Comparison of ENCODE assay signal across 8 cellular contexts in the genomic region with DNA sequence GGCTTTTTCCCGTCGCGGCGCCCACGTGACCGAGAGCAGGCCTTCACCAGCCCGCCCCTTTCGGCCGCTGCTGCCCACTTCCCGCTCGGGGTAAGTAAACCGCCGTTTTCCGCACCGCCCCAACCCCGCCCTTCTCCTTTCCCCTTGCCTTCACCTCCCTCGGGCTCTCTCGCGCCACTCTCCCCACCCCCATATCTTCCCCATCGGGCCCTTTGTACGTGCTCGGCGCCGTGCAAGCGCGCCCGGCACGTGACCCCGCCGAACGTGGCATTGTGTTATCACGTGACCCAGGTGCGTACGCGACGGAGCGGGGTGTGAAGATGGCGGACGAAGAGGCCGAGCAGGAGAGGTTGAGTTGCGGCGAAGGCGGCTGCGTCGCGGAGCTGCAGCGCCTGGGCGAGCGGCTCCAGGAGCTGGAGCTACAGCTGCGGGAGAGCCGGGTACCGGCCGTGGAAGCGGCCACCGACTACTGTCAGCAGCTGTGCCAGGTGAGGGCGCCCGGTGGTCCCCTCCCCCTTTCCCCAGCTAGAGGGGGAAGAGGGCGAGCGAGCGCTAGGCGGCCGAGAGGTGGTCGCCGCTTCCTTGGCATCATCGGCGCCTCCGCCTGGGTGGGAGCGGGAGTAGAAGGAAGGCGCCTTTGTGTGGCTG. TPM values are rescaled to one million over a fixed set of nuclear protein-coding genes. Genes with fewer than 3 reads are reported as not detected.
DNase-seq lines count a peak whose midpoint lies in the region; ATAC-seq and TF ChIP-seq lines count a peak whose summit lies in the region.

A gene (plus strand): TSS at position 294 of the 648 bp plus-strand sequence. CDS start 27 bp downstream, at position 321.

- H3K9me3 Mint-ChIP-seq in CD14-positive monocyte = no peaks in the 10 kb centered on the region
- H3K9me3 Mint-ChIP-seq in activated CD4-positive, alpha-beta memory T cell treated with anti-CD3 and anti-CD28 coated beads for 36 hours = no peaks in the 10 kb centered on the region

- CTCF ChIA-PET in activated CD4-positive, alpha-beta memory T cell treated with anti-CD3 and anti-CD28 coated beads for 36 hours (lab: Charles Lee) = interaction anchor here (0.8 to 1.3 kb wide), 4 partner anchors 19 to 74 kb away, joined by 3 to 5 read pairs (median 3); no protein-coding TSS in a partner anchor

- DNase-seq in CD14-positive monocyte (ENCODE audit: low spot score) (peak; percentile 97), NCI-H82 (lab: John Stamatoyannopoulos, UW) (peak; percentile 97), dorsolateral prefrontal cortex (peak; percentile 91 to 95 (median 94)), lower leg skin (ENCODE audit: low spot score in 2 of 2) (peak; percentile 96 to 99)
- peak; percentile 99 for DNase-seq in activated CD4-positive, alpha-beta memory T cell treated with anti-CD3 and anti-CD28 coated beads for 36 hours
- peak; percentile 94 to 98 for DNase-seq in stimulated activated CD4-positive, alpha-beta T cell treated with anti-CD3 and anti-CD28 coated beads, Interleukin-4, amount 100 ng/mL, for 48 hours (ENCODE audit: low read depth in 2 of 2)

- peak within 1 kb of the TSS; percentile 84 to 100 (median 98) for H3K27ac ChIP-seq in dorsolateral prefrontal cortex

- TF ChIP-seq CTCF in CD14-positive monocyte (IDR thresholded peaks at IDR 0.05) = no peak
- peak in 27 of 56 donors; percentile 3 to 53 (median 31) for TF ChIP-seq CTCF in dorsolateral prefrontal cortex (IDR thresholded peaks at IDR 0.05 in 54 of 56, conservative IDR thresholded peaks at IDR 0.05 in 2 of 56; ENCODE audit: low read depth in 1 of 56, partially characterized antibody in 56 of 56)
- TF ChIP-seq CTCF in lower leg skin (IDR thresholded peaks at IDR 0.05) = no peak

- ATAC-seq in GM19397 (IDR thresholded peaks at IDR 0.05; ENCODE audit: unreplicated experiment) (peak; percentile 77), HG03571 (IDR thresholded peaks at IDR 0.05; ENCODE audit: unreplicated experiment) (peak; percentile 73)

- peak in 1 of 2 donors; percentile 46 for TF ChIP-seq POLR2A in lower leg skin (IDR thresholded peaks at IDR 0.05)

- H3K27me3 ChIP-seq in dorsolateral prefrontal cortex = no peaks in the 10 kb centered on the region

- H3K4me1 Mint-ChIP-seq in CD14-positive monocyte = peaks cover 38% of the 10 kb centered on the region
- H3K4me1 Mint-ChIP-seq in activated CD4-positive, alpha-beta memory T cell treated with anti-CD3 and anti-CD28 coated beads for 36 hours (ENCODE audit: low read depth) = peaks cover 43% of the 10 kb centered on the region

- peak within 1 kb of the TSS; percentile 93 to 97 for H3K4me3 Mint-ChIP-seq in CD14-positive monocyte
- H3K4me3 Mint-ChIP-seq in activated CD4-positive, alpha-beta memory T cell treated with anti-CD3 and anti-CD28 coated beads for 36 hours = peak within 1 kb of the TSS; percentile 88

- H3K27ac Mint-ChIP-seq in CD14-positive monocyte = peak within 1 kb of the TSS; percentile 91 to 98 (median 97)
- H3K27ac Mint-ChIP-seq in activated CD4-positive, alpha-beta memory T cell treated with anti-CD3 and anti-CD28 coated beads for 36 hours = peak within 1 kb of the TSS; percentile 97

- intact Hi-C loops in CD14-positive monocyte (cut with micrococcal nuclease) (loop anchor here (10.0 kb wide), 2 partner anchors 79 to 1719 kb away; no protein-coding TSS in a partner anchor), dorsolateral prefrontal cortex (cut with DNase I) (loop anchor here (5.0 to 10.0 kb wide), 3 partner anchors 82 to 549 kb away; a partner anchor contains a TSS), lower leg skin (cut with DNase I; ENCODE audit: low total_unique reads) (no loop called here)
- intact Hi-C loops in activated CD4-positive, alpha-beta memory T cell treated with anti-CD3 and anti-CD28 coated beads for 36 hours (cut with micrococcal nuclease) = loop anchor here (1.0 to 10.0 kb wide), 13 partner anchors 27 to 1809 kb away; a partner anchor contains a TSS

- H3K4me3 ChIP-seq in dorsolateral prefrontal cortex = peak within 1 kb of the TSS; percentile 75 to 100 (median 96)
- peak within 1 kb of the TSS; percentile 44 for H3K4me3 ChIP-seq in lower leg skin (ENCODE audit: low read depth, poor library complexity, severe bottlenecking)

- POLR2A ChIA-PET in activated CD4-positive, alpha-beta memory T cell treated with anti-CD3 and anti-CD28 coated beads for 36 hours (lab: Charles Lee) = interaction anchor here (0.6 to 1.3 kb wide), 4 partner anchors 11 to 434 kb away, joined by 3 to 5 read pairs (median 3); no protein-coding TSS in a partner anchor

- H3K36me3 Mint-ChIP-seq in CD14-positive monocyte = peaks cover 2 to 8% of the 10 kb centered on the region in 2 donors
- peaks cover 19% of the 10 kb centered on the region for H3K36me3 Mint-ChIP-seq in activated CD4-positive, alpha-beta memory T cell treated with anti-CD3 and anti-CD28 coated beads for 36 hours

- peaks cover 0 to 11% (median 10%) of the 10 kb centered on the region in 3 donors for H3K27me3 Mint-ChIP-seq in CD14-positive monocyte (ENCODE audit: low read depth in 3 of 3)
- H3K27me3 Mint-ChIP-seq in activated CD4-positive, alpha-beta memory T cell treated with anti-CD3 and anti-CD28 coated beads for 36 hours = peaks cover 1% of the 10 kb centered on the region

- WGBS in lower leg skin, 2 donors = 0 to 1% methylated on average over 53 to 67 of the region's 69 CpGs

RNA-seq across cellular contexts. Expression of the gene that starts here (rescaled TPM):
- 1 to 10 TPM; 4.8 to 7.6 TPM for polyA plus RNA-seq in CD14-positive monocyte
- 10 to 100 TPM; 51.9 to 52.5 TPM for total RNA-seq in activated CD4-positive, alpha-beta memory T cell treated with anti-CD3 and anti-CD28 coated beads for 36 hours
- total RNA-seq in dorsolateral prefrontal cortex (100 to 1,000 TPM in 8 of 120 experiments, 10 to 100 TPM in 112; 60.4 to 119 (median 85.4) TPM), lower leg skin (10 to 100 TPM; 28.5 to 46.8 (median 36.9) TPM)

Comparison
In these comparisons a context has a peak if more than half of its experiments do, and no peak if none do; other contexts are left out.
1. Peak in every context shown above with its lines: DNase-seq, ATAC-seq, H3K4me3 ChIP-seq and H3K27ac ChIP-seq.